Comparison of ENCODE assay signal across 23 cellular contexts in genomic region chr15:80241508-80241907, GRCh38. TPM values are rescaled to one million over a fixed set of nuclear protein-coding genes. Genes with fewer than 3 reads are reported as not detected.
"Had no signal": no experiment of that assay in that cellular context is flagged by ENCODE, and none has a peak within 500 bp of the region (broad histone marks: within the 10 kb centered on the region; RNA-seq: fewer than 3 reads in every experiment).

No MANE protein-coding gene starts in this region.

- H3K4me3 Mint-ChIP-seq: activated B cell treated with CpG ODN at 0.5 μM for 24 hours; activated CD4-positive, alpha-beta memory T cell treated with anti-CD3 and anti-CD28 coated beads, Interleukin-2, amount 10 ng/mL, durations not matched to agents 7 days and 5 days; activated CD8-positive, alpha-beta memory T cell treated with anti-CD3 and anti-CD28 coated beads, Interleukin-2, amount 10 ng/mL, durations not matched to agents 7 days and 5 days; activated naive CD8-positive, alpha-beta T cell treated with anti-CD3 and anti-CD28 coated beads, Interleukin-2, amount 10 ng/mL, durations not matched to agents 7 days and 5 days; activated T-cell treated with anti-CD3 and anti-CD28 coated beads, Interleukin-2, amount 50 U/mL, for 24 hours; memory B cell; naive thymus-derived CD8-positive, alpha-beta T cell; T-helper 2 cell treated with Interferon-gamma antibody and Interleukin-4, amounts not matched to agents 5 μg/mL and 100 μg/mL, for 36 hours had no signal

- H3K27me3 ChIP-seq: cardiac muscle cell, uterus had no signal

- H3K27ac ChIP-seq: cardiac muscle cell, foreskin keratinocyte, parathyroid adenoma, tibial artery, uterus had no signal

- H3K36me3 ChIP-seq: cardiac muscle cell, tibial artery, uterus had no signal

- H2AFZ ChIP-seq: parathyroid adenoma had no signal

- H3K4me3 ChIP-seq: cardiac muscle cell, tibial artery, uterus had no signal

- H3K9me3 ChIP-seq: tibial artery, uterus had no signal

- H3K79me2 ChIP-seq: parathyroid adenoma had no signal

- H3K9me3 Mint-ChIP-seq: activated B cell treated with CpG ODN at 0.5 μM for 24 hours; activated CD4-positive, alpha-beta memory T cell treated with anti-CD3 and anti-CD28 coated beads, Interleukin-2, amount 10 ng/mL, durations not matched to agents 7 days and 5 days; activated naive CD8-positive, alpha-beta T cell treated with anti-CD3 and anti-CD28 coated beads, Interleukin-2, amount 10 ng/mL, durations not matched to agents 7 days and 5 days; activated T-cell treated with anti-CD3 and anti-CD28 coated beads, Interleukin-2, amount 50 U/mL, for 24 hours; activated T-helper 2 cell treated with anti-CD3 and anti-CD28 coated beads, Interferon-gamma antibody, Interleukin-2, Interleukin-4, amounts not matched to agents 10 μg/mL and 5 μg/mL and 100 μg/mL, durations not matched to agents 14 hours and 24 hours and 36 hours; memory B cell; naive thymus-derived CD8-positive, alpha-beta T cell; T-helper 2 cell treated with Interferon-gamma antibody and Interleukin-4, amounts not matched to agents 5 μg/mL and 100 μg/mL, for 36 hours had no signal

- H3K36me3 Mint-ChIP-seq: activated CD8-positive, alpha-beta memory T cell treated with anti-CD3 and anti-CD28 coated beads, Interleukin-2, amount 10 ng/mL, durations not matched to agents 7 days and 5 days; activated naive CD8-positive, alpha-beta T cell treated with anti-CD3 and anti-CD28 coated beads, Interleukin-2, amount 10 ng/mL, durations not matched to agents 7 days and 5 days; memory B cell; naive thymus-derived CD8-positive, alpha-beta T cell had no signal

- DNase-seq: activated B cell treated with CpG ODN at 0.5 μM for 24 hours; activated CD8-positive, alpha-beta memory T cell treated with anti-CD3 and anti-CD28 coated beads, Interleukin-2, amount 10 ng/mL, durations not matched to agents 7 days and 5 days; activated naive CD4-positive, alpha-beta T cell treated with Interleukin-2 at 50 U/mL for 16 hours; activated T-cell treated with anti-CD3 and anti-CD28 coated beads, Interleukin-2, amount 50 U/mL, for 24 hours; amygdala; effector memory CD4-positive, alpha-beta T cell; foreskin keratinocyte; hypothalamus; naive thymus-derived CD8-positive, alpha-beta T cell; stimulated activated naive CD8-positive, alpha-beta T cell treated with anti-CD3 and anti-CD28 coated beads, Interleukin-15, Interleukin-2, amounts not matched to agents 100 U/mL and 50 U/mL, for 24 hours; tibial artery; uterus had no signal

- H3K9ac ChIP-seq: parathyroid adenoma had no signal

- H3K4me1 ChIP-seq: foreskin keratinocyte, parathyroid adenoma, tibial artery, uterus had no signal

- ATAC-seq: activated CD8-positive, alpha-beta memory T cell treated with anti-CD3 and anti-CD28 coated beads, Interleukin-2, amount 10 ng/mL, durations not matched to agents 7 days and 5 days; left colon; naive thymus-derived CD8-positive, alpha-beta T cell; stimulated activated naive CD8-positive, alpha-beta T cell treated with anti-CD3 and anti-CD28 coated beads, Interleukin-15, Interleukin-2, amounts not matched to agents 100 U/mL and 50 U/mL, for 24 hours had no signal

- H3K27ac Mint-ChIP-seq: activated B cell treated with CpG ODN at 0.5 μM for 24 hours; activated CD4-positive, alpha-beta memory T cell treated with anti-CD3 and anti-CD28 coated beads, Interleukin-2, amount 10 ng/mL, durations not matched to agents 7 days and 5 days; activated CD8-positive, alpha-beta memory T cell treated with anti-CD3 and anti-CD28 coated beads, Interleukin-2, amount 10 ng/mL, durations not matched to agents 7 days and 5 days; activated naive CD8-positive, alpha-beta T cell treated with anti-CD3 and anti-CD28 coated beads, Interleukin-2, amount 10 ng/mL, durations not matched to agents 7 days and 5 days; activated T-cell treated with anti-CD3 and anti-CD28 coated beads, Interleukin-2, amount 50 U/mL, for 24 hours; activated T-helper 2 cell treated with anti-CD3 and anti-CD28 coated beads, Interferon-gamma antibody, Interleukin-2, Interleukin-4, amounts not matched to agents 10 μg/mL and 5 μg/mL and 100 μg/mL, durations not matched to agents 14 hours and 24 hours and 36 hours; memory B cell; naive thymus-derived CD8-positive, alpha-beta T cell; T-helper 2 cell treated with Interferon-gamma antibody and Interleukin-4, amounts not matched to agents 5 μg/mL and 100 μg/mL, for 36 hours had no signal

RNA-seq across cellular contexts. Expression of gene CTXND1, which starts 10.5 kb away (rescaled TPM):
- total RNA-seq: activated B cell treated with CpG ODN at 0.5 μM for 24 hours; activated CD4-positive, alpha-beta memory T cell treated with anti-CD3 and anti-CD28 coated beads, Interleukin-2, amount 10 ng/mL, durations not matched to agents 7 days and 5 days; activated CD8-positive, alpha-beta memory T cell treated with anti-CD3 and anti-CD28 coated beads, Interleukin-2, amount 10 ng/mL, durations not matched to agents 7 days and 5 days; activated naive CD8-positive, alpha-beta T cell treated with anti-CD3 and anti-CD28 coated beads, Interleukin-2, amount 10 ng/mL, durations not matched to agents 7 days and 5 days; activated T-helper 2 cell treated with anti-CD3 and anti-CD28 coated beads, Interferon-gamma antibody, Interleukin-2, Interleukin-4, amounts not matched to agents 10 μg/mL and 5 μg/mL and 100 μg/mL, durations not matched to agents 14 hours and 24 hours and 36 hours; chondrocyte; dermis blood vessel endothelial cell; foreskin keratinocyte; naive thymus-derived CD8-positive, alpha-beta T cell; renal cortical epithelial cell had no signal
- polyA plus RNA-seq: foreskin keratinocyte; naive thymus-derived CD8-positive, alpha-beta T cell had no signal
